8 cellular contexts compared by ENCODE assay signal in the genomic region with DNA sequence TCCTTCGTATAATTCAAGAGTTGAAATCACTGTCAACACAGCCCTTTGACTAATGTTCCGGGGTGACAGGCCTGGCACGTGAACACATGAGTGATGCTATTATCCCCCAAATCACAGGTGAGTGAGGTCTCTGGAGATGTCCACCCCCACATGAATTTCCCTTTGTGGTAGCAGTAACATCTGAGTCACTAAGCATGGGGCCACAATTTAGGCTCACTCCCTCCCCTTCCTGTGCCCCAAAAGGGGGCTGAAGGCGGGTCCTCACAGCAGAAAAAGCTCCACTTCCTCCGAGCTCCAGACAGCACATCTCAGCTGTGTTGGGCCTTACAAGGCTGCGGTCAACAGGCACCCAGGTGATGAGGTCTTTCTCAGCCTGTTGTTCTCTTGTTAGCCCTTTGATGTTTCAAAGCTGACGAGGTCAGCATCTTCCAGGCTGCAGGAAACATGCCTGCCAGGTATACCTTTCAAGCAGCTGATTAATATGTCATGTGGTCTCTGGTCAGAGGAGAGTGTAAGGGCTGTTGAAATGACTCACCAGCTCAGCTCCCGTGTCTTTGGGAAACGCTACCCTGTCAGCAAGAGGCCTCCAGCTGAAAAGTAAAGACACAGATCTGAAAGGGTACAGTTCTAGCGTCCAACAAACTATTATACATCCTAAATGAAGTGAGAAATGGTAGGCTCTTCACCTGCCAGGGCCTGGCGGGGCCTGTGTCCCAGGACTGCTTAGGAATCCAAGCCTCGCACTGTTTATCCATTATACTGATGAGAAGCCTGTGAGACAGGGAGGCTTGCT.
DNase-seq lines count a peak whose midpoint lies in the region; ATAC-seq and TF ChIP-seq lines count a peak whose summit lies in the region.

No MANE protein-coding gene starts in this region.

- no peak for TF ChIP-seq CTCF in KMS-11 (conservative IDR thresholded peaks at IDR 0.05; ENCODE audit: low read depth, low read length)
- no peak for TF ChIP-seq CTCF in spleen (IDR thresholded peaks at IDR 0.05 in 8 of 11, conservative IDR thresholded peaks at IDR 0.05 in 3 of 11)

- H3K4me3 ChIP-seq in KMS-11 (IDR thresholded peaks at IDR 0.05; ENCODE audit: insufficient read depth, low read depth, low read length) (no peak overlapping the region), esophagus (ENCODE audit: low read depth in 1 of 2, low read length in 2 of 2) (no peak overlapping the region), spleen (peak overlapping the region in 1 of 8 donors; percentile 9)

- H3K36me3 ChIP-seq in KMS-11 (ENCODE audit: insufficient read depth) (no peaks in the 10 kb centered on the region), esophagus (ENCODE audit: control insufficient read depth in 2 of 2, insufficient read depth in 2 of 2, low read length in 1 of 2) (peaks cover 0 to 2% of the 10 kb centered on the region in 2 donors), spleen (no peaks in the 10 kb centered on the region)

- H3K27me3 ChIP-seq in KMS-11 (ENCODE audit: insufficient read depth, low read depth) (no peaks in the 10 kb centered on the region), esophagus (ENCODE audit: control insufficient read depth in 1 of 2, insufficient read depth in 2 of 2, low read length in 2 of 2) (no peaks in the 10 kb centered on the region), spleen (replicated peaks in 1 of 7) (no peaks in the 10 kb centered on the region)

- TF ChIP-seq POLR2A in spleen (IDR thresholded peaks at IDR 0.05) = no peak
- no peak for TF ChIP-seq POLR2A in erythroblast (IDR thresholded peaks at IDR 0.05; ENCODE audit: low read length)

- peak overlapping the region; percentile 42 for H3K27ac ChIP-seq in KMS-11
- peak overlapping the region; percentile 58 to 70 for H3K27ac ChIP-seq in esophagus (ENCODE audit: low read depth in 2 of 2, low read length in 1 of 2)
- peak overlapping the region; percentile 49 to 96 (median 91) for H3K27ac ChIP-seq in spleen

- no peaks in the 10 kb centered on the region for H4K20me1 ChIP-seq in KMS-11 (ENCODE audit: insufficient read depth)

- 50 to 61% methylated on average over 12 of the region's 12 CpGs for WGBS in esophagus, 2 donors
- WGBS in spleen, 5 donors = 42 to 55% (median 52%) methylated on average over 12 of the region's 12 CpGs

- no peak overlapping the region for H2AFZ ChIP-seq in KMS-11 (ENCODE audit: low read depth)

- H3K4me1 ChIP-seq in KMS-11 (ENCODE audit: low read depth, poor library complexity, severe bottlenecking) (peaks cover 14% of the 10 kb centered on the region), esophagus (ENCODE audit: control insufficient read depth in 2 of 2, insufficient read depth in 2 of 2, low read length in 1 of 2) (peaks cover 2 to 15% of the 10 kb centered on the region in 2 donors), spleen (peaks cover 34 to 83% (median 71%) of the 10 kb centered on the region in 6 donors)

- peak; percentile 76 for ATAC-seq in GM21619 (IDR thresholded peaks at IDR 0.05; ENCODE audit: unreplicated experiment)

- H3K9me3 ChIP-seq in esophagus (ENCODE audit: control insufficient read depth in 2 of 2, insufficient read depth in 1 of 2, low read depth in 1 of 2, low read length in 1 of 2) (no peaks in the 10 kb centered on the region), spleen (no peaks in the 10 kb centered on the region)

- intact Hi-C loops in spleen (cut with DNase I; ENCODE audit: low total_unique reads) = no loop called here

- no peak overlapping the region for H3K9ac ChIP-seq in KMS-11

- H3K79me2 ChIP-seq in KMS-11 (ENCODE audit: insufficient read depth, low read depth) = no peaks in the 10 kb centered on the region

- no peak overlapping the region for H3K4me2 ChIP-seq in KMS-11

- DNase-seq in DMS79 treated with DMSO at 0.1 percent for 48 hours (lab: John Stamatoyannopoulos, UW) = peak; percentile 89
- DNase-seq in activated CD4-positive, alpha-beta T cell treated with anti-CD3 and anti-CD28 coated beads, Interleukin-2, amount 50 U/mL, for 4 hours = peak; percentile 63 to 67
- DNase-seq in spleen = peak; percentile 91
- DNase-seq in erythroblast (lab: John Stamatoyannopoulos, UW) = no peak
- no peak for DNase-seq in NCI-H1092 treated with DMSO at 0.1 percent for 48 hours (lab: John Stamatoyannopoulos, UW)

Comparison
In these comparisons a context has a peak if more than half of its experiments do, and no peak if none do; other contexts are left out.
1. DNase-seq: peak in DMS79 treated with DMSO at 0.1 percent for 48 hours (single experiment), activated CD4-positive, alpha-beta T cell treated with anti-CD3 and anti-CD28 coated beads, Interleukin-2, amount 50 U/mL, for 4 hours (2 of 2) and spleen (single experiment); none in erythroblast (0 of 2) and NCI-H1092 treated with DMSO at 0.1 percent for 48 hours (single experiment).
2. Peak in every context shown above with its lines, with median percentiles within 50 percentile points of each other: H3K27ac ChIP-seq.